ENCODE assay signal across 7 cellular contexts in genomic region chr11:59216654-59217640, GRCh38. TPM values are rescaled to one million over a fixed set of nuclear protein-coding genes. Genes with fewer than 3 reads are reported as not detected.
DNase-seq lines count a peak whose midpoint lies in the region; ATAC-seq, FAIRE-seq and TF ChIP-seq lines count a peak whose summit lies in the region.

No MANE protein-coding gene starts in this region.

- in situ Hi-C loops in GM23248 (cut with MboI): no loop called here

- DNase-seq in GM23248 (peak; percentile 71), Karpas-422 (peak; percentile 96), H1 (ENCODE audit: low read depth in 1 of 2, low spot score in 2 of 2) (no peak), SHP77 (lab: John Stamatoyannopoulos, UW) (no peak), ecto neural progenitor cell (ENCODE audit: low spot score) (no peak)

- H3K36me3 ChIP-seq in GM23248 (ENCODE audit: low read depth): no peaks in the 10 kb centered on the region
- H3K36me3 ChIP-seq in Karpas-422 (ENCODE audit: insufficient read depth, low read length): no peaks in the 10 kb centered on the region
- no peaks in the 10 kb centered on the region for H3K36me3 ChIP-seq in H1 (ENCODE audit: control insufficient read depth in 2 of 4, insufficient read depth in 4 of 4, low read length in 3 of 4)

- H2BK20ac ChIP-seq in H1 (ENCODE audit: low read length): no peak overlapping the region

- H3K4ac ChIP-seq in H1 (replicated peaks; ENCODE audit: insufficient read length, low read depth, low read length): no peak overlapping the region

- H3K4me2 ChIP-seq in GM23248 (ENCODE audit: unreplicated experiment): peak overlapping the region; percentile 35
- peak overlapping the region; percentile 79 for H3K4me2 ChIP-seq in Karpas-422 (ENCODE audit: low read depth, low read length, poor library complexity, severe bottlenecking)
- no peak overlapping the region for H3K4me2 ChIP-seq in H1 (ENCODE audit: insufficient read depth in 1 of 2, low read depth in 2 of 2, low read length in 2 of 2)

- H3K4me1 ChIP-seq in GM23248 (ENCODE audit: insufficient read depth) (peaks cover 25% of the 10 kb centered on the region), Karpas-422 (ENCODE audit: low read length) (peaks cover 72% of the 10 kb centered on the region), H1 (replicated peaks in 1 of 4; ENCODE audit: control insufficient read depth in 3 of 4, insufficient read depth in 4 of 4, low read length in 3 of 4) (no peaks in the 10 kb centered on the region)

- no peak overlapping the region for H3K23ac ChIP-seq in H1 (ENCODE audit: insufficient read length)

- H3K79me1 ChIP-seq in H1 (ENCODE audit: low read depth, low read length): no peaks in the 10 kb centered on the region

- no peak overlapping the region for H2BK120ac ChIP-seq in H1 (replicated peaks; ENCODE audit: low read depth, low read length)

- FAIRE-seq in H1 (lab: Jason Lieb, UNC): no peak

- H3K9me3 ChIP-seq in GM23248 (ENCODE audit: low read depth) (no peaks in the 10 kb centered on the region), Karpas-422 (ENCODE audit: low read length) (no peaks in the 10 kb centered on the region), H1 (ENCODE audit: insufficient read depth in 2 of 2, low read depth in 1 of 2, low read length in 1 of 2) (no peaks in the 10 kb centered on the region)

- H3K27me3 ChIP-seq in GM23248 (replicated peaks; ENCODE audit: insufficient read depth) (peaks cover 45% of the 10 kb centered on the region), Karpas-422 (ENCODE audit: low read length) (no peaks in the 10 kb centered on the region), H1 (replicated peaks in 1 of 4; ENCODE audit: control insufficient read depth in 3 of 4, extremely low read depth in 1 of 4, insufficient read depth in 3 of 4, low read length in 3 of 4) (no peaks in the 10 kb centered on the region)

- H4K5ac ChIP-seq in H1 (ENCODE audit: insufficient read length, low read depth, low read length): no peak overlapping the region

- peak; percentile 90 for ATAC-seq in GM18519 (IDR thresholded peaks at IDR 0.05; ENCODE audit: low FRiP score, unreplicated experiment)

- CTCF ChIA-PET in H1 (lab: Charles Lee; ENCODE audit: partially characterized antibody): no interaction called here

- H4K91ac ChIP-seq in H1 (replicated peaks; ENCODE audit: insufficient read length, low read length): no peak overlapping the region

- H2BK15ac ChIP-seq in H1 (ENCODE audit: low read length): no peak overlapping the region

- no peak for TF ChIP-seq RAD21 in H1 (IDR thresholded peaks at IDR 0.05 in 1 of 2, conservative IDR thresholded peaks at IDR 0.05 in 1 of 2; ENCODE audit: low read depth in 2 of 2, low read length in 2 of 2)

- H3K9ac ChIP-seq in GM23248 (no peak overlapping the region), Karpas-422 (ENCODE audit: low read length) (peak overlapping the region; percentile 58), H1 (replicated peaks in 1 of 4; ENCODE audit: extremely low read depth in 1 of 4, low read depth in 3 of 4, low read length in 3 of 4) (no peak overlapping the region)

- H3K4me3 ChIP-seq in GM23248: peak overlapping the region; percentile 18
- peak overlapping the region; percentile 47 for H3K4me3 ChIP-seq in Karpas-422 (ENCODE audit: low read length)
- H3K4me3 ChIP-seq in H1 (ENCODE audit: extremely low read depth in 1 of 4, insufficient read depth in 2 of 4, low read depth in 3 of 4, low read length in 4 of 4): no peak overlapping the region
- H3K4me3 ChIP-seq in skin epidermis: no peak overlapping the region

- no peak overlapping the region for H4K8ac ChIP-seq in H1 (ENCODE audit: extremely low read depth, insufficient read depth, low read length)

- H3K18ac ChIP-seq in H1 (ENCODE audit: extremely low read depth, low read length): no peak overlapping the region

- TF ChIP-seq POLR2A in H1 (IDR thresholded peaks at IDR 0.05; ENCODE audit: control extremely low read depth in 1 of 2, low read depth in 2 of 2, low read length in 2 of 2): no peak

- no peak overlapping the region for H2BK12ac ChIP-seq in H1 (ENCODE audit: low read depth, low read length)

- no peaks in the 10 kb centered on the region; the same call in 1 of the 2 replicates for H3K23me2 ChIP-seq in H1 (ENCODE audit: low read depth, low read length)

- H4K20me1 ChIP-seq in GM23248 (ENCODE audit: insufficient read depth) (no peaks in the 10 kb centered on the region), Karpas-422 (ENCODE audit: insufficient read depth, low read depth, low read length) (no peaks in the 10 kb centered on the region), H1 (replicated peaks in 1 of 2; ENCODE audit: control insufficient read depth in 1 of 2, insufficient read depth in 2 of 2, low read length in 2 of 2) (no peaks in the 10 kb centered on the region)

- H3K79me2 ChIP-seq in GM23248 (ENCODE audit: insufficient read depth): no peaks in the 10 kb centered on the region
- H3K79me2 ChIP-seq in Karpas-422 (ENCODE audit: low read length): no peaks in the 10 kb centered on the region
- no peaks in the 10 kb centered on the region for H3K79me2 ChIP-seq in H1 (ENCODE audit: control insufficient read depth in 1 of 2, insufficient read depth in 2 of 2, low read length in 2 of 2)

- H2AFZ ChIP-seq in GM23248: no peak overlapping the region
- no peak overlapping the region for H2AFZ ChIP-seq in Karpas-422 (ENCODE audit: low read length)
- 0 out of 2 replicates have a peak overlapping the region, but pooled peaks have one; percentile 33 for H2AFZ ChIP-seq in H1 (ENCODE audit: low read length)

- 4 to 5% methylated on average over 9 of the region's 9 CpGs for WGBS in GM23248 (ENCODE audit: low coverage in 1 of 2, low lambda C conversion rate in 2 of 2, missing lambda C conversion rate in 2 of 2), 2 experiments
- 92% methylated on average over 9 of the region's 9 CpGs; no CpG with 5 or more reads in 1 of the 2 experiments for WGBS in H1 (ENCODE audit: extremely low coverage in 1 of 2, insufficient coverage in 1 of 2, insufficient read length in 1 of 2, insufficient replicate concordance in 2 of 2, low coverage in 1 of 2, low lambda C conversion rate in 2 of 2, missing lambda C conversion rate in 1 of 2), 2 experiments

- no peak overlapping the region for H3K56ac ChIP-seq in H1 (replicated peaks; ENCODE audit: insufficient read length, low read depth, low read length)

- POLR2A ChIA-PET in H1 (lab: Charles Lee; ENCODE audit: partially characterized antibody): no interaction called here

- TF ChIP-seq EP300 in H1 (IDR thresholded peaks at IDR 0.05; ENCODE audit: borderline replicate concordance in 1 of 2, low read depth in 2 of 2, low read length in 2 of 2): no peak

- no peaks in the 10 kb centered on the region for H3K9me2 ChIP-seq in GM23248 (ENCODE audit: insufficient read depth)
- no peaks in the 10 kb centered on the region for H3K9me2 ChIP-seq in Karpas-422 (replicated peaks; ENCODE audit: insufficient read depth, low read length)

- H2BK5ac ChIP-seq in H1 (ENCODE audit: low read depth, low read length): no peak overlapping the region

- H3K14ac ChIP-seq in H1 (ENCODE audit: insufficient read length): no peak overlapping the region

- no peak for TF ChIP-seq CTCF in H1 (IDR thresholded peaks at IDR 0.05; ENCODE audit: control extremely low read depth in 1 of 3, insufficient read depth in 1 of 3, low read depth in 1 of 3, low read length in 3 of 3)

- H3F3A ChIP-seq in GM23248 (ENCODE audit: insufficient read depth): peaks cover 27% of the 10 kb centered on the region

- no peak overlapping the region for H2AK5ac ChIP-seq in H1 (ENCODE audit: low read depth, low read length)

- H3K27ac ChIP-seq in GM23248: no peak overlapping the region
- H3K27ac ChIP-seq in Karpas-422 (ENCODE audit: low read length): peak overlapping the region; percentile 96
- H3K27ac ChIP-seq in H1 (ENCODE audit: low read depth, low read length): no peak overlapping the region
- peak overlapping the region in 20 of 21 experiments; percentile 12 to 75 (median 56) for H3K27ac ChIP-seq in skin epidermis

TF ChIP-seq in H1, 55 proteins besides CTCF, POLR2A, EP300 and RAD21 (continues in another document):
- no peak for TF ChIP-seq NANOG (IDR thresholded peaks at IDR 0.05; ENCODE audit: insufficient read depth, low read depth, low read length, poor library complexity, severe bottlenecking)

RNA-seq across cellular contexts. Expression of gene MPEG1, which starts 4.2 kb away (rescaled TPM):
- not detected in 2 replicates for total RNA-seq in GM23248 (2014; rRNA removed; shearing (Covaris generic))
- polyA plus RNA-seq in GM23248 (2016; fragmentation: Nextera tagmentation; extraction: Ambion mirVana) (not detected in 2 replicates), H1 (2011; rRNA removed) (not detected in 2 replicates)
- total RNA-seq in Karpas-422 (2014; rRNA removed; shearing (Covaris generic); ENCODE audit: low replicate concordance): 59.6 and 80.0 TPM in 2 replicates
- total RNA-seq in H1 (2021; fragmentation: NEBNext Ultra II Directional; extraction: Animal tissue kit (Norgen Biotek cat#: 25700)): not detected in 2 replicates
- not detected for polyA plus RNA-seq in H1 (2011; cell fraction: cytosol; rRNA removed)
- polyA plus RNA-seq in H1 (2011; cell fraction: nucleus; rRNA removed): not detected
- not detected in 4 replicates for polyA plus RNA-seq in H1 (2012, experiment 1 of 2)
- not detected for polyA plus RNA-seq in H1 (2012, experiment 2 of 2)
- polyA plus RNA-seq in H1 (2013, experiment 1 of 2): not detected
- not detected for polyA plus RNA-seq in H1 (2013, experiment 2 of 2)
- polyA minus RNA-seq in H1 (2011; rRNA and poly(A)+ RNA removed): not detected in 2 replicates
- polyA minus RNA-seq in H1 (2011; cell fraction: cytosol; rRNA and poly(A)+ RNA removed): not detected
- not detected for polyA minus RNA-seq in H1 (2011; cell fraction: nucleus; rRNA and poly(A)+ RNA removed)

RNA-seq across cellular contexts. Expression of gene DTX4, which starts 45.0 kb away (rescaled TPM):
- total RNA-seq in GM23248 (2014; rRNA removed; shearing (Covaris generic)): 0.22 and 0.38 TPM in 2 replicates
- polyA plus RNA-seq in GM23248 (2016; fragmentation: Nextera tagmentation; extraction: Ambion mirVana) (0.10 and 0.16 TPM in 2 replicates), H1 (2011; rRNA removed) (5.1 and 13.0 TPM in 2 replicates)
- 8.4 and 9.2 TPM in 2 replicates for total RNA-seq in Karpas-422 (2014; rRNA removed; shearing (Covaris generic); ENCODE audit: low replicate concordance)
- total RNA-seq in H1 (2021; fragmentation: NEBNext Ultra II Directional; extraction: Animal tissue kit (Norgen Biotek cat#: 25700)): 18.8 and 20.0 TPM in 2 replicates
- polyA plus RNA-seq in H1 (2011; cell fraction: cytosol; rRNA removed): 5.0 TPM
- polyA plus RNA-seq in H1 (2011; cell fraction: nucleus; rRNA removed): 16.5 TPM
- polyA plus RNA-seq in H1 (2012, experiment 1 of 2): 13.9 to 17.3 TPM (median 16.1 TPM) in 4 replicates
- 19.0 TPM for polyA plus RNA-seq in H1 (2012, experiment 2 of 2)
- polyA plus RNA-seq in H1 (2013, experiment 1 of 2): 9.8 TPM
- polyA plus RNA-seq in H1 (2013, experiment 2 of 2): 9.2 TPM
- 11.0 and 13.6 TPM in 2 replicates for polyA minus RNA-seq in H1 (2011; rRNA and poly(A)+ RNA removed)
- 16.3 TPM for polyA minus RNA-seq in H1 (2011; cell fraction: cytosol; rRNA and poly(A)+ RNA removed)
- polyA minus RNA-seq in H1 (2011; cell fraction: nucleus; rRNA and poly(A)+ RNA removed): 19.6 TPM

Comparison
In these comparisons a context has a peak if more than half of its experiments do, and no peak if none do; other contexts are left out.
1. DNase-seq: peak in GM23248 (single experiment) and Karpas-422 (single experiment); none in H1 (0 of 2), SHP77 (0 of 2) and ecto neural progenitor cell (single experiment).
2. H3K27ac ChIP-seq: peak in Karpas-422 (single experiment) and skin epidermis (20 of 21); none in GM23248 (single experiment) and H1 (single experiment).
3. H3K4me2 ChIP-seq: peak in GM23248 (single experiment) and Karpas-422 (single experiment); none in H1 (0 of 2).
4. H3K4me3 ChIP-seq: peak in GM23248 (single experiment) and Karpas-422 (single experiment); none in H1 (0 of 4) and skin epidermis (0 of 7).
5. RNA of gene MPEG1, which starts 4.2 kb away (total RNA-seq): 59.6 to 80.0 TPM in Karpas-422; not detected in GM23248 and not detected in H1; every median in the first group is over 10 times any median in the second.